ENCODE assay signal across 8 cellular contexts in the genomic region with DNA sequence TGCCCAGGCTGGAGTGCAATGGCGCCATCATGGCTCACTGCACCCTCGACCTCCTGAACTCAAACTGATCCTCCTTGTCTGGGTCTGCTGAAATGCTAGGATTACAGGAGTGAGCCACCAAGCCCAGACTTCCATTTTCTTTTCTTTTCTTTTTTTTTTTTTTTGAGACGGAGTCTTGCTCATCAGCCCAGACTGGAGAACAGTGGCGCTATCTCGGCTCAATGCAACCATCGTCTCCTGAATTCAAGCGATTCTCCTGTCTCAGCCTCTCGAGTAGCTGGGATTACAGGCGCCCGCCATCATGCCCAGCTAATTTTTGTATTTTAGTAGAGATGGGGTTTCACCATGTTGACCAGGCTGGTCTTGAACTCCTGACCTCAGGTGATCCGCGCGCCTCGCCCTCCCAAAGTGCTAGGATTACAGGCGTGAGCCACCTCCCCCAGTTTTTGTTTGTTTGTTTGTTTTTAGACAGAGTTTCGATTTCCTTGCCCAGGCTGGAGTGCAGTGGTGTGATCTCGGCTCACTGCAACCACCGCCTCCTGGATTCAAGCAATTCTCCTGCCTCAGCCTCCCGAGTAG. TPM values are rescaled to one million over a fixed set of nuclear protein-coding genes. Genes with fewer than 3 reads are reported as not detected.
DNase-seq lines count a peak whose midpoint lies in the region; ATAC-seq and TF ChIP-seq lines count a peak whose summit lies in the region.
"Not testable (repeated sequence)": the region's sequence is repeated elsewhere in the genome, so short reads cannot be mapped to it uniquely, and the experiment has no call there.

No MANE protein-coding gene starts in this region.

- POLR2A ChIA-PET in AG04449 (lab: Yijun Ruan, JAX) = interaction anchor here (0.6 to 1.8 kb wide), 3 partner anchors 8 to 36 kb away, joined by 4 to 8 read pairs (median 5); no protein-coding TSS in a partner anchor
- POLR2A ChIA-PET in PC-9 (lab: Charles Lee; ENCODE audit: unreplicated experiment) = not testable (repeated sequence)

- peaks cover 26% of the 10 kb centered on the region for H3K4me1 ChIP-seq in PC-9 (replicated peaks; ENCODE audit: insufficient read depth)
- H3K4me1 ChIP-seq in left ventricle myocardium inferior = peaks cover 42% of the 10 kb centered on the region

- H3K79me2 ChIP-seq in PC-9 (ENCODE audit: low read depth) = peaks cover 33% of the 10 kb centered on the region

- not testable (repeated sequence) for H3K27me3 ChIP-seq in H7 (ENCODE audit: control insufficient read depth, insufficient read depth, low read length); PC-9 (ENCODE audit: insufficient read depth, low read depth); left ventricle myocardium inferior (ENCODE audit: low read depth)

- H3K4me3 ChIP-seq in AG04449 (ENCODE audit: low read depth, low read length) = peak overlapping the region; percentile 36
- H3K4me3 ChIP-seq in H7 (ENCODE audit: insufficient read depth, low read depth, low read length) = 0 out of 2 replicates have a peak overlapping the region, but pooled peaks have one; percentile 9
- peak overlapping the region; percentile 35; the same call in 1 of the 2 replicates for H3K4me3 ChIP-seq in PC-9
- H3K4me3 ChIP-seq in choroid plexus epithelial cell (ENCODE audit: low read depth, low read length) = peak overlapping the region; percentile 15
- peak overlapping the region; percentile 94 for H3K4me3 ChIP-seq in left ventricle myocardium inferior

- intact Hi-C loops in PC-9 (cut with micrococcal nuclease; ENCODE audit: unreplicated experiment) (loop anchor here (1.0 to 5.0 kb wide), 3 partner anchors 34 to 56 kb away; partner anchors contain the start of genes KXD1 and UBA52), left ventricle myocardium inferior (cut with micrococcal nuclease) (loop anchor here (5.0 kb wide), 1 partner anchor 56 kb away; no protein-coding TSS in a partner anchor)

- CTCF ChIA-PET in AG04449 (lab: Yijun Ruan, JAX) = interaction anchor here (0.9 to 4.9 kb wide), 5 partner anchors 16 to 324 kb away, joined by 3 to 42 read pairs (median 8); no protein-coding TSS in a partner anchor
- CTCF ChIA-PET in PC-9 (lab: Charles Lee) = interaction anchor here (0.6 kb wide), 1 partner anchor 49 kb away, joined by 3 read pairs; the partner anchor contains the start of gene UBA52

- DNase-seq in AG04449 (ENCODE audit: low read depth, low spot score); H7; PC-9; activated T-cell treated with anti-CD3 and anti-CD28 coated beads, Interleukin-2, amount 50 U/mL, for 4 hours; choroid plexus epithelial cell (ENCODE audit: low read depth); left ventricle myocardium inferior; neural crest cell (ENCODE audit: low read depth, low spot score); stimulated activated naive CD8-positive, alpha-beta T cell treated with anti-CD3 and anti-CD28 coated beads, Interleukin-15, amount 100 ng/mL, for 72 hours: not testable (repeated sequence)

- not testable (repeated sequence) for H3K9me3 ChIP-seq in PC-9 (ENCODE audit: insufficient read depth, low read depth); left ventricle myocardium inferior (replicated peaks)

- peaks cover 40% of the 10 kb centered on the region for H3F3A ChIP-seq in PC-9 (ENCODE audit: insufficient read depth, low read depth)

- not testable (repeated sequence) for H3K27me3 Mint-ChIP-seq in activated T-cell treated with anti-CD3 and anti-CD28 coated beads, Interleukin-2, amount 50 U/mL, for 4 hours (ENCODE audit: low read depth); neural crest cell (ENCODE audit: low read depth); stimulated activated naive CD8-positive, alpha-beta T cell treated with anti-CD3 and anti-CD28 coated beads, Interleukin-15, amount 100 ng/mL, for 72 hours

- not testable (repeated sequence) for TF ChIP-seq CTCF in AG04449 (IDR thresholded peaks at IDR 0.05; ENCODE audit: insufficient read depth, low read length, missing control alignments); PC-9 (conservative IDR thresholded peaks at IDR 0.05); choroid plexus epithelial cell (conservative IDR thresholded peaks at IDR 0.05; ENCODE audit: low read depth, low read length); left ventricle myocardium inferior (IDR thresholded peaks at IDR 0.05; ENCODE audit: borderline replicate concordance); neural crest cell (conservative IDR thresholded peaks at IDR 0.05)

- BruUV-seq in PC-9 (replicated peaks; lab: Mats Ljungman, UMichigan) = TSS peak; percentile 73

- peak overlapping the region; percentile 91 for H3K4me3 Mint-ChIP-seq in activated T-cell treated with anti-CD3 and anti-CD28 coated beads, Interleukin-2, amount 50 U/mL, for 4 hours
- peak overlapping the region; percentile 98 for H3K4me3 Mint-ChIP-seq in neural crest cell
- H3K4me3 Mint-ChIP-seq in stimulated activated naive CD8-positive, alpha-beta T cell treated with anti-CD3 and anti-CD28 coated beads, Interleukin-15, amount 100 ng/mL, for 72 hours = peak overlapping the region; percentile 89 to 90

- H3K4me2 ChIP-seq in PC-9 = peak overlapping the region; percentile 51

- H3K27ac Mint-ChIP-seq in neural crest cell (ENCODE audit: unreplicated experiment) = not testable (repeated sequence)
- peak overlapping the region; percentile 99 to 100 for H3K27ac Mint-ChIP-seq in stimulated activated naive CD8-positive, alpha-beta T cell treated with anti-CD3 and anti-CD28 coated beads, Interleukin-15, amount 100 ng/mL, for 72 hours

- H3K36me3 Mint-ChIP-seq in activated T-cell treated with anti-CD3 and anti-CD28 coated beads, Interleukin-2, amount 50 U/mL, for 4 hours (ENCODE audit: insufficient read depth); neural crest cell (ENCODE audit: low read depth): not testable (repeated sequence)

- not testable (repeated sequence) for H3K9me3 Mint-ChIP-seq in activated T-cell treated with anti-CD3 and anti-CD28 coated beads, Interleukin-2, amount 50 U/mL, for 4 hours; neural crest cell; stimulated activated naive CD8-positive, alpha-beta T cell treated with anti-CD3 and anti-CD28 coated beads, Interleukin-15, amount 100 ng/mL, for 72 hours

- H3K27ac ChIP-seq in PC-9 = not testable (repeated sequence)
- H3K27ac ChIP-seq in left ventricle myocardium inferior (replicated peaks) = peak overlapping the region; percentile 94

- peak overlapping the region; percentile 54; the same call in 1 of the 2 replicates for H2AFZ ChIP-seq in PC-9

- peaks cover 10% of the 10 kb centered on the region for H3K4me1 Mint-ChIP-seq in activated T-cell treated with anti-CD3 and anti-CD28 coated beads, Interleukin-2, amount 50 U/mL, for 4 hours (ENCODE audit: low read depth)
- peaks cover 21% of the 10 kb centered on the region for H3K4me1 Mint-ChIP-seq in neural crest cell
- peaks cover 20% of the 10 kb centered on the region for H3K4me1 Mint-ChIP-seq in stimulated activated naive CD8-positive, alpha-beta T cell treated with anti-CD3 and anti-CD28 coated beads, Interleukin-15, amount 100 ng/mL, for 72 hours

- H4K20me1 ChIP-seq in PC-9 (ENCODE audit: insufficient read depth) = peaks cover 21% of the 10 kb centered on the region

- ATAC-seq in activated T-cell treated with anti-CD3 and anti-CD28 coated beads, Interleukin-2, amount 50 U/mL, for 4 hours; stimulated activated naive CD8-positive, alpha-beta T cell treated with anti-CD3 and anti-CD28 coated beads, Interleukin-15, amount 100 ng/mL, for 72 hours: not testable (repeated sequence)

- not testable (repeated sequence) for H3K36me3 ChIP-seq in H7 (replicated peaks; ENCODE audit: control insufficient read depth, insufficient read depth, low read length); PC-9 (ENCODE audit: low read depth); left ventricle myocardium inferior

- not testable (repeated sequence) for H3K9me2 ChIP-seq in PC-9 (ENCODE audit: insufficient read depth)

RNA-seq across cellular contexts. Expression of gene ELL, which starts 1.1 kb away (rescaled TPM):
- total RNA-seq in H7 (2014; rRNA removed; shearing (Covaris generic)) = 16.4 and 17.0 TPM in 2 replicates
- total RNA-seq in PC-9 (2021) (12.9 and 14.6 TPM in 2 replicates), left ventricle myocardium inferior (7.9 TPM), neural crest cell (11.1 and 14.2 TPM in 2 replicates)
- 10 to 100 TPM; 25.6 to 32.5 (median 28.8) TPM for total RNA-seq in activated T-cell treated with anti-CD3 and anti-CD28 coated beads, Interleukin-2, amount 50 U/mL, for 4 hours

RNA-seq across cellular contexts. Expression of gene FKBP8, which starts 20.4 kb away (rescaled TPM):
- 446 and 481 TPM in 2 replicates for total RNA-seq in H7 (2014; rRNA removed; shearing (Covaris generic))
- total RNA-seq in PC-9 (2021) (231 and 320 TPM in 2 replicates), left ventricle myocardium inferior (153 TPM), neural crest cell (173 and 175 TPM in 2 replicates)
- total RNA-seq in activated T-cell treated with anti-CD3 and anti-CD28 coated beads, Interleukin-2, amount 50 U/mL, for 4 hours = 100 to 1,000 TPM; 155 to 163 (median 155) TPM

RNA-seq across cellular contexts. Expression of gene KXD1, which starts 34.7 kb away (rescaled TPM):
- total RNA-seq in H7 (2014; rRNA removed; shearing (Covaris generic)) = 190 and 202 TPM in 2 replicates
- 97.0 and 101 TPM in 2 replicates for total RNA-seq in PC-9 (2021)
- 100 to 1,000 TPM; 112 to 129 (median 126) TPM for total RNA-seq in activated T-cell treated with anti-CD3 and anti-CD28 coated beads, Interleukin-2, amount 50 U/mL, for 4 hours
- total RNA-seq in left ventricle myocardium inferior = 52.0 TPM
- 88.5 and 91.7 TPM in 2 replicates for total RNA-seq in neural crest cell

RNA-seq across cellular contexts. Expression of gene UBA52, which starts 48.7 kb away (rescaled TPM):
- total RNA-seq in H7 (2014; rRNA removed; shearing (Covaris generic)) = 1,268 and 1,295 TPM in 2 replicates
- total RNA-seq in PC-9 (2021) (1,141 and 1,151 TPM in 2 replicates), left ventricle myocardium inferior (643 TPM), neural crest cell (1,081 and 1,137 TPM in 2 replicates)
- total RNA-seq in activated T-cell treated with anti-CD3 and anti-CD28 coated beads, Interleukin-2, amount 50 U/mL, for 4 hours = 1,000 to 10,000 TPM; 1,928 to 2,027 (median 1,945) TPM

Comparison
In these comparisons a context has a peak if more than half of its experiments do, and no peak if none do; other contexts are left out.
1. H3K4me3 ChIP-seq: peak in every context shown above with its lines; median percentile 94 in left ventricle myocardium inferior; 36 in AG04449; 35 in PC-9; 15 in choroid plexus epithelial cell; 9 in H7.